ENCODE assay signal across 12 cellular contexts in the genomic region with DNA sequence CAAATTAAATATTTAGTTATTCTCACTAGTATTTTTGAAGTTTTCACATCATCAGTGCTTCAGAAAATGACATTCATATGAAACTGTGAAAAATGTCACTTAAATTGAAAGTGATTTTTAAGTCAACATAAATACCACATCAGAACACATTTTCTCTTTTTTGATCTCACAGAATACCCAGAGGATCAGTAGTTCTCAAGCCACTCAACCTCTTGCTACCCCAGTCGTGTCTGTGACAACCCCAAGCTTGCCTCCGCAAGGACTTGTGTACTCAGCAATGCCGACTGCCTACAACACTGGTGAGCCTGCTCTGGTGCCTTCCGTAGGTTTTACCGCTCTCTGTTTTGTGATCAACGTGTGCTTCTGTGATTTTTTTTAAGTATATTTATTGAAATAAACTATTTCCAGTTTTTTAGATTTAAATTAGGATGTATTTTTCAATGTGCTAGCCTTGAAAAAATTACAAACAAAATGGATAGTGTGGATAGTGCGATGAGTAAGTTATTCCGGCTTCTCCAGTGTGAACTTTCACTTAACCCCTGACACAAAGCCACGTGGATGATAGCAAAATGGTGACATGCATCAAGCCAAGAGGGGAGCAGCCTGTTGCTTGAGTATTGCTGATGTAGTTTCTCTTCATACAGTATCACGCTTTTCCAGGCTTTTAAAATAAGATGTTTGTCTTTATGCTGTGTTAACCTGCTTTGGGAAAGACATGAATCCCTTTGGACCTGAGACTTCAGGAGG. TPM values are rescaled to one million over a fixed set of nuclear protein-coding genes. Genes with fewer than 3 reads are reported as not detected.
DNase-seq lines count a peak whose midpoint lies in the region; ATAC-seq and TF ChIP-seq lines count a peak whose summit lies in the region.
"Had no signal": no experiment of that assay in that cellular context is flagged by ENCODE, and none has a peak within 500 bp of the region (broad histone marks: within the 10 kb centered on the region; RNA-seq: fewer than 3 reads in every experiment).

No MANE protein-coding gene starts in this region.

- TF ChIP-seq CTCF in esophagus squamous epithelium (IDR thresholded peaks at IDR 0.05): no peak

- no peaks in the 10 kb centered on the region for H3K27me3 ChIP-seq in esophagus squamous epithelium
- H3K27me3 ChIP-seq: tibial nerve had no signal

- H3K4me1 Mint-ChIP-seq in activated CD4-positive, alpha-beta T cell treated with anti-CD3 and anti-CD28 coated beads for 36 hours: peaks cover 48% of the 10 kb centered on the region

- ATAC-seq in activated CD4-positive, alpha-beta T cell treated with anti-CD3 and anti-CD28 coated beads for 36 hours: peak; percentile 65
- no peak for ATAC-seq in GM21515 (IDR thresholded peaks at IDR 0.05; ENCODE audit: unreplicated experiment)

- peak overlapping the region; percentile 55 for H3K4me3 Mint-ChIP-seq in activated CD4-positive, alpha-beta T cell treated with anti-CD3 and anti-CD28 coated beads for 36 hours

- H3K27ac ChIP-seq in esophagus squamous epithelium: peak overlapping the region in 3 of 4 donors; percentile 63 to 73 (median 67)

- CTCF ChIA-PET in activated CD4-positive, alpha-beta T cell treated with anti-CD3 and anti-CD28 coated beads for 36 hours (lab: Charles Lee): interaction anchor here (1.1 to 2.7 kb wide), 5 partner anchors 12 to 419 kb away, joined by 3 to 9 read pairs (median 6); a partner anchor contains a TSS

- intact Hi-C loops in activated CD4-positive, alpha-beta T cell treated with anti-CD3 and anti-CD28 coated beads for 36 hours (cut with DNase I, micrococcal nuclease): loop anchor here (1.0 to 10.0 kb wide), 5 partner anchors 27 to 362 kb away; a partner anchor contains a TSS
- intact Hi-C loops in esophagus squamous epithelium (cut with DNase I): loop anchor here (10.0 kb wide), 1 partner anchor 422 kb away; no protein-coding TSS in a partner anchor

- peak overlapping the region; percentile 79 for H3K27ac Mint-ChIP-seq in activated CD4-positive, alpha-beta T cell treated with anti-CD3 and anti-CD28 coated beads for 36 hours

- H3K27me3 Mint-ChIP-seq in activated CD4-positive, alpha-beta T cell treated with anti-CD3 and anti-CD28 coated beads for 36 hours: no peaks in the 10 kb centered on the region

- H3K9me3 Mint-ChIP-seq in activated CD4-positive, alpha-beta T cell treated with anti-CD3 and anti-CD28 coated beads for 36 hours (ENCODE audit: low read depth): no peaks in the 10 kb centered on the region

- peak; percentile 60 for DNase-seq in activated CD4-positive, alpha-beta T cell treated with anti-CD3 and anti-CD28 coated beads for 36 hours
- DNase-seq in activated CD4-positive, alpha-beta T cell treated with anti-CD3 and anti-CD28 coated beads for 1 hour: no peak
- peak; percentile 20 for DNase-seq in activated CD4-positive, alpha-beta T cell treated with anti-CD3 and anti-CD28 coated beads, Interleukin-2, amount 50 U/mL, for 1 hour
- DNase-seq in esophagus squamous epithelium (lab: John Stamatoyannopoulos, UW): no peak
- DNase-seq in stimulated activated naive CD4-positive, alpha-beta T cell (lab: John Stamatoyannopoulos, UW): peak in 4 of 6 experiments; percentile 15 to 59 (median 50)
- DNase-seq in DMS 273 (lab: John Stamatoyannopoulos, UW; ENCODE audit: unreplicated experiment): no peak
- no peak for DNase-seq in cortex of kidney (lab: John Stamatoyannopoulos, UW)
- DNase-seq: 8988T, MV-4-11, small intestine had no signal

- TF ChIP-seq POLR2A in esophagus squamous epithelium (IDR thresholded peaks at IDR 0.05): no peak

- POLR2A ChIA-PET in activated CD4-positive, alpha-beta T cell treated with anti-CD3 and anti-CD28 coated beads for 36 hours (lab: Charles Lee): interaction anchor here (0.7 to 2.0 kb wide), 2 partner anchors 26 to 455 kb away, joined by 3 to 5 read pairs; a partner anchor contains a TSS

- no peak overlapping the region for H3K4me3 ChIP-seq in esophagus squamous epithelium
- H3K4me3 ChIP-seq: tibial nerve had no signal

- H3K9me3 ChIP-seq in esophagus squamous epithelium: no peaks in the 10 kb centered on the region
- H3K9me3 ChIP-seq: tibial nerve had no signal

- H3K36me3 Mint-ChIP-seq in activated CD4-positive, alpha-beta T cell treated with anti-CD3 and anti-CD28 coated beads for 36 hours (ENCODE audit: low read depth): peaks cover 21% of the 10 kb centered on the region

- WGBS in esophagus squamous epithelium, 2 donors: 66 to 74% methylated on average over 10 of the region's 10 CpGs

- peaks cover 0 to 57% (median 39%) of the 10 kb centered on the region in 3 donors for H3K4me1 ChIP-seq in esophagus squamous epithelium

- H3K36me3 ChIP-seq in esophagus squamous epithelium: peaks cover 0 to 22% (median 7%) of the 10 kb centered on the region in 3 donors

RNA-seq across cellular contexts. Expression of a gene that starts 26.5 kb away (rescaled TPM):
- 1 to 10 TPM; 4.7 to 5.3 TPM for total RNA-seq in activated CD4-positive, alpha-beta T cell treated with anti-CD3 and anti-CD28 coated beads for 36 hours
- 10 to 100 TPM in 3 of 4 donors, 1 to 10 TPM in 1; 9.3 to 18.1 (median 14.1) TPM for total RNA-seq in esophagus squamous epithelium

Comparison
In these comparisons a context has a peak if more than half of its experiments do, and no peak if none do; other contexts are left out.
1. DNase-seq: peak in activated CD4-positive, alpha-beta T cell treated with anti-CD3 and anti-CD28 coated beads for 36 hours (single experiment), activated CD4-positive, alpha-beta T cell treated with anti-CD3 and anti-CD28 coated beads, Interleukin-2, amount 50 U/mL, for 1 hour (single experiment) and stimulated activated naive CD4-positive, alpha-beta T cell (4 of 6); none in activated CD4-positive, alpha-beta T cell treated with anti-CD3 and anti-CD28 coated beads for 1 hour (single experiment), esophagus squamous epithelium (single experiment), DMS 273 (single experiment) and cortex of kidney (single experiment).